ENCODE assay signal across 8 cellular contexts in genomic region chr11:65558002-65558784, GRCh38. TPM values are rescaled to one million over a fixed set of nuclear protein-coding genes. Genes with fewer than 3 reads are reported as not detected.
DNase-seq lines count a peak whose midpoint lies in the region; ATAC-seq and TF ChIP-seq lines count a peak whose summit lies in the region.

Gene LTBP3, minus strand, starts transcription at chr11:65558359. Its CDS starts 400 bp downstream, at chr11:65557959.

- H3K9me3 ChIP-seq in CD8-positive, alpha-beta T cell (ENCODE audit: low read length): no peaks in the 10 kb centered on the region
- no peaks in the 10 kb centered on the region for H3K9me3 ChIP-seq in SJCRH30 (replicated peaks)

- POLR2A ChIA-PET in CD8-positive, alpha-beta T cell (lab: Charles Lee): interaction anchor here (0.8 to 5.3 kb wide), 9 partner anchors 9 to 59 kb away, joined by 3 to 38 read pairs (median 6); partner anchors contain the start of genes EHBP1L1, FAM89B, MALAT1 and SCYL1
- POLR2A ChIA-PET in MCF 10A (lab: Yijun Ruan, JAX): interaction anchor here (0.6 to 3.2 kb wide), 4 partner anchors 12 to 621 kb away, joined by 3 to 23 read pairs (median 4); partner anchors contain the start of genes EHBP1L1 and ZNRD2

- H3K27ac ChIP-seq in CD8-positive, alpha-beta T cell (ENCODE audit: low read depth, low read length): peak within 1 kb of the TSS; percentile 60
- H3K27ac ChIP-seq in SJCRH30: peak within 1 kb of the TSS; percentile 71

- peak; percentile 38 for ATAC-seq in CD8-positive, alpha-beta T cell

- peaks cover 56% of the 10 kb centered on the region for H3K4me1 Mint-ChIP-seq in CD8-positive, alpha-beta T cell (ENCODE audit: low read depth)
- H3K4me1 Mint-ChIP-seq in MCF 10A (ENCODE audit: insufficient read depth, unreplicated experiment): peaks cover 47% of the 10 kb centered on the region
- H3K4me1 Mint-ChIP-seq in progenitor cell of endocrine pancreas (ENCODE audit: low read depth): peaks cover 12% of the 10 kb centered on the region

- CTCF ChIA-PET in CD8-positive, alpha-beta T cell (lab: Charles Lee): interaction anchor here (0.8 to 5.0 kb wide), 5 partner anchors 11 to 30 kb away, joined by 3 to 25 read pairs (median 10); partner anchors contain the start of gene FAM89B
- CTCF ChIA-PET in MCF 10A (lab: Yijun Ruan, JAX): interaction anchor here (0.6 to 5.5 kb wide), 3 partner anchors 9 to 52 kb away, joined by 3 to 35 read pairs (median 3); partner anchors contain the start of gene FAM89B

- peak within 1 kb of the TSS; percentile 61 for H3K4me3 ChIP-seq in CD8-positive, alpha-beta T cell (ENCODE audit: low read depth, low read length)
- H3K4me3 ChIP-seq in SJCRH30: peak within 1 kb of the TSS; percentile 66

- H3K27me3 ChIP-seq in CD8-positive, alpha-beta T cell (ENCODE audit: insufficient read depth, low read length): no peaks in the 10 kb centered on the region
- no peaks in the 10 kb centered on the region for H3K27me3 ChIP-seq in SJCRH30

- peak in 3 of 7 experiments; percentile 29 to 70 (median 44) for DNase-seq in CD8-positive, alpha-beta T cell
- DNase-seq in HK-2 (ENCODE audit: unreplicated experiment) (peak; percentile 75), SJCRH30 (peak; percentile 64 to 74), MCF 10A (ENCODE audit: unreplicated experiment) (peak; percentile 87), hippocampal formation (lab: John Stamatoyannopoulos, UW) (peak; percentile 80 to 89), progenitor cell of endocrine pancreas (ENCODE audit: low spot score, unreplicated experiment) (peak; percentile 47), HPDE6-E6E7 (ENCODE audit: extremely low spot score) (no peak)
- no peak for DNase-seq in NK-92 treated with Interleukin-12 subunit alpha and Interleukin-12 subunit beta, amount 100 ng/mL, for 24 hours (lab: John Stamatoyannopoulos, UW)

- TF ChIP-seq CTCF in CD8-positive, alpha-beta T cell (IDR thresholded peaks at IDR 0.05): no peak
- TF ChIP-seq CTCF in MCF 10A (IDR thresholded peaks at IDR 0.05; ENCODE audit: unreplicated experiment): no peak
- no peak for TF ChIP-seq CTCF in progenitor cell of endocrine pancreas (IDR thresholded peaks at IDR 0.05; ENCODE audit: unreplicated experiment)

- H3K36me3 ChIP-seq in CD8-positive, alpha-beta T cell (ENCODE audit: insufficient read depth, low read length): no peaks in the 10 kb centered on the region
- H3K36me3 ChIP-seq in SJCRH30: no peaks in the 10 kb centered on the region

- H3K9me3 Mint-ChIP-seq in CD8-positive, alpha-beta T cell: no peaks in the 10 kb centered on the region
- H3K9me3 Mint-ChIP-seq in MCF 10A (ENCODE audit: unreplicated experiment) (no peaks in the 10 kb centered on the region), progenitor cell of endocrine pancreas (ENCODE audit: low read depth) (no peaks in the 10 kb centered on the region)

- H3K4me3 Mint-ChIP-seq in CD8-positive, alpha-beta T cell: peak within 1 kb of the TSS; percentile 89
- H3K4me3 Mint-ChIP-seq in MCF 10A (ENCODE audit: unreplicated experiment): peak within 1 kb of the TSS; percentile 66
- peak within 1 kb of the TSS; percentile 71 for H3K4me3 Mint-ChIP-seq in progenitor cell of endocrine pancreas (ENCODE audit: low read depth)

- peaks cover 5% of the 10 kb centered on the region for H3K36me3 Mint-ChIP-seq in CD8-positive, alpha-beta T cell
- H3K36me3 Mint-ChIP-seq in MCF 10A (ENCODE audit: insufficient read depth, unreplicated experiment) (no peaks in the 10 kb centered on the region), progenitor cell of endocrine pancreas (ENCODE audit: insufficient read depth) (no peaks in the 10 kb centered on the region)

- peaks cover 61% of the 10 kb centered on the region for H3K4me1 ChIP-seq in CD8-positive, alpha-beta T cell (ENCODE audit: insufficient read depth, low read length)
- peaks cover 55% of the 10 kb centered on the region for H3K4me1 ChIP-seq in SJCRH30

- H3K27me3 Mint-ChIP-seq in CD8-positive, alpha-beta T cell (ENCODE audit: low read depth): no peaks in the 10 kb centered on the region
- H3K27me3 Mint-ChIP-seq in MCF 10A (ENCODE audit: insufficient read depth, unreplicated experiment) (no peaks in the 10 kb centered on the region), progenitor cell of endocrine pancreas (peaks cover 39% of the 10 kb centered on the region)

- no TSS peak for BruUV-seq in MCF 10A (replicated peaks; lab: Mats Ljungman, UMichigan)

- intact Hi-C loops in CD8-positive, alpha-beta T cell (cut with DNase I, micrococcal nuclease): loop anchor here (1.0 kb wide), 2 partner anchors 12 kb away; partner anchors contain the start of gene ZNRD2 (in 2 of the 2)
- intact Hi-C loops in MCF 10A (cut with micrococcal nuclease): no loop called here

- peak within 1 kb of the TSS; percentile 89 for H3K27ac Mint-ChIP-seq in CD8-positive, alpha-beta T cell
- H3K27ac Mint-ChIP-seq in MCF 10A (ENCODE audit: low read depth, unreplicated experiment) (no peak within 1 kb of the TSS), progenitor cell of endocrine pancreas (peak within 1 kb of the TSS; percentile 90)

RNA-seq across cellular contexts. Expression of gene LTBP3, which starts in this region (rescaled TPM):
- 100 to 1,000 TPM; 231 to 246 TPM for total RNA-seq in CD8-positive, alpha-beta T cell
- total RNA-seq in SJCRH30 (2014; rRNA removed; shearing (Covaris generic)): 13.2 and 17.2 TPM in 2 replicates
- total RNA-seq in MCF 10A (2022) (10.6 and 11.0 TPM in 2 replicates), progenitor cell of endocrine pancreas (55.3 and 57.7 TPM in 2 replicates)

Comparison
In these comparisons a context has a peak if more than half of its experiments do, and no peak if none do; other contexts are left out.
1. DNase-seq: peak in HK-2 (single experiment), SJCRH30 (2 of 2), MCF 10A (single experiment), hippocampal formation (2 of 2) and progenitor cell of endocrine pancreas (single experiment); none in HPDE6-E6E7 (single experiment) and NK-92 treated with Interleukin-12 subunit alpha and Interleukin-12 subunit beta, amount 100 ng/mL, for 24 hours (single experiment).
2. Peak in every context shown above with its lines, with median percentiles within 50 percentile points of each other: H3K4me3 Mint-ChIP-seq.